In genomic region chr1:29360768-29361167, GRCh38 we compare ENCODE assay signal across 23 cellular contexts.
A peak's percentile ranks its signal among the peaks of the same experiment; 100 is the strongest.
DNase-seq lines count a peak whose midpoint lies in the region; ATAC-seq and TF ChIP-seq lines count a peak whose summit lies in the region.
"Had no signal": no experiment of that assay in that cellular context is flagged by ENCODE, and none has a peak within 500 bp of the region (broad histone marks: within the 10 kb centered on the region; RNA-seq: fewer than 3 reads in every experiment).

No MANE protein-coding gene starts in this region.

- H3K18ac ChIP-seq in H9 (ENCODE audit: insufficient read length, low read depth, low read length) (no peak overlapping the region), IMR-90 (ENCODE audit: low read depth, low read length) (no peak overlapping the region)

- H2BK12ac ChIP-seq in H9 (ENCODE audit: insufficient read length, low read depth, low read length), result no peak overlapping the region

- no peak overlapping the region for H3K4ac ChIP-seq in H9 (ENCODE audit: low read depth, low read length)
- no peak overlapping the region for H3K4ac ChIP-seq in IMR-90 (ENCODE audit: low read depth, low read length)

- H3K36me3 ChIP-seq in IMR-90 (ENCODE audit: control insufficient read depth, insufficient read depth, low read length), result no peaks in the 10 kb centered on the region
- no peaks in the 10 kb centered on the region for H3K36me3 ChIP-seq in endodermal cell (ENCODE audit: control insufficient read depth, insufficient read depth, low read length)
- no peaks in the 10 kb centered on the region for H3K36me3 ChIP-seq in gastrocnemius medialis
- H3K36me3 ChIP-seq: BE2C; BLaER1 treated with 17β-estradiol and CSF1 and Interleukin-3, amounts not matched to agents 10 nM and 100 nM had no signal

- H3K27ac Mint-ChIP-seq in H9, result peak overlapping the region in 1 of 3 experiments; percentile 16; a peak in 1 of 7 replicates
- no peak overlapping the region for H3K27ac Mint-ChIP-seq in endodermal cell
- H3K27ac Mint-ChIP-seq in type B pancreatic cell, result peak overlapping the region; percentile 7
- H3K27ac Mint-ChIP-seq: CD4-positive, alpha-beta memory T cell; HFFc6 had no signal

- H4K8ac ChIP-seq in H9 (replicated peaks; ENCODE audit: insufficient read length, low read depth, low read length) (no peak overlapping the region), IMR-90 (ENCODE audit: low read depth in 2 of 2, low read length in 2 of 2) (no peak overlapping the region)

- H4K5ac ChIP-seq in H9 (ENCODE audit: insufficient read length, low read depth, low read length) (no peak overlapping the region), IMR-90 (ENCODE audit: low read depth, low read length) (no peak overlapping the region)

- TF ChIP-seq POLR2A in IMR-90 (IDR thresholded peaks at IDR 0.05; ENCODE audit: low read depth, low read length) (no peak), gastrocnemius medialis (IDR thresholded peaks at IDR 0.05) (no peak)

- no peaks in the 10 kb centered on the region for H3K36me3 Mint-ChIP-seq in H9 (ENCODE audit: insufficient read depth in 1 of 3, low read depth in 3 of 3)
- H3K36me3 Mint-ChIP-seq in endodermal cell (ENCODE audit: low read depth), result no peaks in the 10 kb centered on the region
- H3K36me3 Mint-ChIP-seq in type B pancreatic cell, result no peaks in the 10 kb centered on the region
- H3K36me3 Mint-ChIP-seq: CD4-positive, alpha-beta memory T cell had no signal

- H3T11ph ChIP-seq in H9 (ENCODE audit: low read length), result no peak overlapping the region

- peaks cover 35 to 36% of the 10 kb centered on the region in 2 experiments for H3K4me1 Mint-ChIP-seq in H9
- H3K4me1 Mint-ChIP-seq in endodermal cell, result peaks cover 9% of the 10 kb centered on the region
- H3K4me1 Mint-ChIP-seq in type B pancreatic cell (ENCODE audit: unreplicated experiment), result peaks cover 15% of the 10 kb centered on the region
- H3K4me1 Mint-ChIP-seq: CD4-positive, alpha-beta memory T cell had no signal

- ATAC-seq in IMR-90 (ENCODE audit: low read depth) (no peak), gastrocnemius medialis (no peak)
- ATAC-seq: A549, HCT116 had no signal

- H3K9me3 ChIP-seq in H9 (ENCODE audit: control insufficient read depth, low read depth, low read length), result no peaks in the 10 kb centered on the region
- H3K9me3 ChIP-seq in IMR-90 (ENCODE audit: control insufficient read depth, insufficient read depth, low read length), result no peaks in the 10 kb centered on the region
- H3K9me3 ChIP-seq in endodermal cell (ENCODE audit: control insufficient read depth, low read length), result no peaks in the 10 kb centered on the region
- H3K9me3 ChIP-seq in gastrocnemius medialis, result no peaks in the 10 kb centered on the region
- H3K9me3 ChIP-seq: A549; BE2C; BLaER1 treated with 17β-estradiol and CSF1 and Interleukin-3, amounts not matched to agents 10 nM and 100 nM had no signal

- TF ChIP-seq CTCF in H9 (conservative IDR thresholded peaks at IDR 0.05) (no peak), IMR-90 (conservative IDR thresholded peaks at IDR 0.05; ENCODE audit: low read depth, low read length) (no peak), endodermal cell (conservative IDR thresholded peaks at IDR 0.05) (no peak), type B pancreatic cell (conservative IDR thresholded peaks at IDR 0.05) (no peak), gastrocnemius medialis (IDR thresholded peaks at IDR 0.05 in 4 of 5, conservative IDR thresholded peaks at IDR 0.05 in 1 of 5) (no peak)

- CTCF ChIA-PET in IMR-90 (lab: Yijun Ruan, JAX), result no interaction called here

- H3K4me1 ChIP-seq in H9 (ENCODE audit: insufficient read depth, low read length) (no peaks in the 10 kb centered on the region), IMR-90 (ENCODE audit: control insufficient read depth, insufficient read depth, low read length) (no peaks in the 10 kb centered on the region), endodermal cell (ENCODE audit: control insufficient read depth, insufficient read depth, low read length) (no peaks in the 10 kb centered on the region), gastrocnemius medialis (peaks cover 0 to 6% of the 10 kb centered on the region in 2 donors)
- H3K4me1 ChIP-seq: A549, BE2C had no signal

- no CpG with 5 or more reads among the region's 3 CpGs for WGBS in H9 (ENCODE audit: extremely low coverage, insufficient read length, low lambda C conversion rate)
- WGBS in IMR-90 (ENCODE audit: extremely low coverage in 2 of 2, insufficient read length in 1 of 2), 2 experiments, result 38% methylated on average over 1 of the region's 3 CpGs; no CpG with 5 or more reads in 1 of the 2 experiments
- 92 to 94% methylated on average over 2 to 3 of the region's 3 CpGs for WGBS in endodermal cell (ENCODE audit: insufficient coverage in 1 of 2, insufficient read length in 1 of 2), 2 experiments

- H3K9me3 Mint-ChIP-seq in H9 (no peaks in the 10 kb centered on the region), endodermal cell (no peaks in the 10 kb centered on the region), type B pancreatic cell (no peaks in the 10 kb centered on the region)
- H3K9me3 Mint-ChIP-seq: CD4-positive, alpha-beta memory T cell; HFFc6 had no signal

- in situ Hi-C loops in IMR-90 (cut with MboI; ENCODE audit: low sequenced_read_pairs) (no loop called here), gastrocnemius medialis (cut with MboI; ENCODE audit: low sequenced_read_pairs in 4 of 4) (no loop called here)

- H3K56ac ChIP-seq in H9 (ENCODE audit: insufficient read length, low read depth, low read length), result no peak overlapping the region
- no peak overlapping the region for H3K56ac ChIP-seq in IMR-90 (ENCODE audit: extremely low read depth, insufficient read depth, low read length)

- no peak overlapping the region for H2AK9ac ChIP-seq in IMR-90 (replicated peaks; ENCODE audit: low read depth, low read length, poor library complexity)

- H2BK20ac ChIP-seq in H9 (ENCODE audit: low read depth, low read length, poor library complexity, severe bottlenecking) (no peak overlapping the region), IMR-90 (ENCODE audit: low read depth, low read length) (no peak overlapping the region)

- H3K14ac ChIP-seq in H9 (ENCODE audit: insufficient read depth, low read length), result no peak overlapping the region
- no peak overlapping the region for H3K14ac ChIP-seq in IMR-90 (replicated peaks; ENCODE audit: low read depth, low read length)

- H3K9me1 ChIP-seq in IMR-90 (ENCODE audit: insufficient read depth, low read length), result no peaks in the 10 kb centered on the region

- DNase-seq in H9 (peak; percentile 8), IMR-90 (no peak), endodermal cell (peak; percentile 25), type B pancreatic cell (ENCODE audit: extremely low spot score, unreplicated experiment) (no peak), amygdala (lab: John Stamatoyannopoulos, UW) (no peak), gastrocnemius medialis (no peak)
- no peak for DNase-seq in activated CD4-positive, alpha-beta T cell treated with anti-CD3 and anti-CD28 coated beads for 1 hour
- DNase-seq: 8988T; ACHN; AML-193; BE2C; Calu3; CD4-positive, alpha-beta memory T cell; COR-L47; DMS53; DMS79 treated with DMSO at 0.1 percent for 48 hours; GF-D8; GOT3; H7; HFFc6 had no signal

- peaks cover 3% of the 10 kb centered on the region for H3K23me2 ChIP-seq in H9 (ENCODE audit: insufficient read length, low read depth, low read length, poor library complexity, severe bottlenecking)

- H3K4me3 Mint-ChIP-seq in H9 (no peak overlapping the region), endodermal cell (no peak overlapping the region), type B pancreatic cell (no peak overlapping the region)
- H3K4me3 Mint-ChIP-seq: CD4-positive, alpha-beta memory T cell; HFFc6 had no signal

- H2BK120ac ChIP-seq in H9 (ENCODE audit: low read depth, low read length, poor library complexity, severe bottlenecking) (no peak overlapping the region), IMR-90 (ENCODE audit: low read depth, low read length) (no peak overlapping the region)

- no peak overlapping the region for H2AFZ ChIP-seq in H9 (ENCODE audit: low read length)
- no peak overlapping the region for H2AFZ ChIP-seq in IMR-90 (replicated peaks; ENCODE audit: low read length, poor library complexity)

- no peaks in the 10 kb centered on the region for H3K79me1 ChIP-seq in H9 (ENCODE audit: insufficient read depth, low read depth, low read length, poor library complexity, severe bottlenecking)
- H3K79me1 ChIP-seq in IMR-90 (ENCODE audit: low read depth in 1 of 2, low read length in 2 of 2), result no peaks in the 10 kb centered on the region

- H3K23ac ChIP-seq in H9 (ENCODE audit: insufficient read length, low read depth, low read length) (no peak overlapping the region), IMR-90 (ENCODE audit: low read depth, low read length) (no peak overlapping the region)

- H3K27me3 Mint-ChIP-seq in H9 (ENCODE audit: low read depth) (peaks cover 4% of the 10 kb centered on the region), endodermal cell (ENCODE audit: insufficient read depth) (peaks cover 11% of the 10 kb centered on the region), type B pancreatic cell (peaks cover 13% of the 10 kb centered on the region)

- H2BK15ac ChIP-seq in H9 (ENCODE audit: low read depth, low read length), result no peak overlapping the region
- no peak overlapping the region for H2BK15ac ChIP-seq in IMR-90 (ENCODE audit: low read depth, low read length)

- dilution Hi-C loops in IMR-90 (cut with HindIII; ENCODE audit: low sequenced_read_pairs, unreplicated experiment), result no loop called here

- no peak overlapping the region for H3K9ac ChIP-seq in H9 (ENCODE audit: extremely low read depth, insufficient read length, low read length)
- no peak overlapping the region for H3K9ac ChIP-seq in IMR-90 (ENCODE audit: low read depth, low read length)
- no peak overlapping the region for H3K9ac ChIP-seq in endodermal cell (ENCODE audit: extremely low read depth, low read length, poor library complexity, severe bottlenecking)
- H3K9ac ChIP-seq: BLaER1 treated with 17β-estradiol and CSF1 and Interleukin-3, amounts not matched to agents 10 nM and 100 nM had no signal

- H3K4me2 ChIP-seq in H9 (ENCODE audit: insufficient read depth, insufficient read length, low read length) (no peak overlapping the region), IMR-90 (ENCODE audit: low read depth, low read length) (no peak overlapping the region)
- H3K4me2 ChIP-seq: A549; BLaER1 treated with 17β-estradiol and CSF1 and Interleukin-3, amounts not matched to agents 10 nM and 100 nM had no signal

- no peak for TF ChIP-seq RAD21 in IMR-90 (IDR thresholded peaks at IDR 0.05; ENCODE audit: low read length)

- H3K79me2 ChIP-seq in H9 (ENCODE audit: insufficient read depth, low read length), result no peaks in the 10 kb centered on the region

- H4K91ac ChIP-seq in H9 (ENCODE audit: insufficient read length, low read depth, low read length), result no peak overlapping the region
- no peak overlapping the region for H4K91ac ChIP-seq in IMR-90 (ENCODE audit: insufficient read depth, low read depth, low read length)

- no peaks in the 10 kb centered on the region for H3K27me3 ChIP-seq in H9 (ENCODE audit: insufficient read depth, low read length)
- peaks cover 16% of the 10 kb centered on the region for H3K27me3 ChIP-seq in IMR-90 (ENCODE audit: control insufficient read depth, insufficient read depth, low read length)
- H3K27me3 ChIP-seq in endodermal cell (ENCODE audit: control insufficient read depth, insufficient read depth, low read length, poor library complexity, severe bottlenecking), result peaks cover 7% of the 10 kb centered on the region
- peaks cover 0 to 8% (median 0%) of the 10 kb centered on the region in 3 donors for H3K27me3 ChIP-seq in gastrocnemius medialis
- H3K27me3 ChIP-seq: BE2C; BLaER1 treated with 17β-estradiol and CSF1 and Interleukin-3, amounts not matched to agents 10 nM and 100 nM had no signal

- no peak overlapping the region for H2BK5ac ChIP-seq in H9 (ENCODE audit: insufficient read length, low read length)
- no peak overlapping the region for H2BK5ac ChIP-seq in IMR-90 (ENCODE audit: low read depth, low read length, poor library complexity, severe bottlenecking)

- H2AK5ac ChIP-seq in H9 (ENCODE audit: insufficient read length, low read length) (no peak overlapping the region), IMR-90 (ENCODE audit: low read depth, low read length) (no peak overlapping the region)

- POLR2A ChIA-PET in IMR-90 (lab: Charles Lee; ENCODE audit: unreplicated experiment), result no interaction called here

- intact Hi-C loops in IMR-90 (cut with micrococcal nuclease) (no loop called here), gastrocnemius medialis (cut with DNase I; ENCODE audit: low total_unique reads) (no loop called here)

- H3K27ac ChIP-seq in H9 (ENCODE audit: insufficient read length, low read depth, low read length) (no peak overlapping the region), IMR-90 (ENCODE audit: insufficient read depth, low read length) (no peak overlapping the region), endodermal cell (ENCODE audit: low read depth, low read length) (no peak overlapping the region), gastrocnemius medialis (no peak overlapping the region)
- H3K27ac ChIP-seq: A549; BLaER1 treated with 17β-estradiol and CSF1 and Interleukin-3, amounts not matched to agents 10 nM and 100 nM had no signal

- H4K20me1 ChIP-seq in H9 (ENCODE audit: control insufficient read depth, insufficient read depth, insufficient read length), result no peaks in the 10 kb centered on the region
- H4K20me1 ChIP-seq in IMR-90 (ENCODE audit: insufficient read depth, low read length), result no peaks in the 10 kb centered on the region
- H4K20me1 ChIP-seq: BLaER1 treated with 17β-estradiol and CSF1 and Interleukin-3, amounts not matched to agents 10 nM and 100 nM had no signal

- BruUV-seq in IMR-90 (replicated peaks; lab: Mats Ljungman, UMichigan), result no TSS peak

- H3K4me3 ChIP-seq in IMR-90 (ENCODE audit: insufficient read depth, low read depth, low read length) (no peak overlapping the region), endodermal cell (ENCODE audit: low read length) (no peak overlapping the region), gastrocnemius medialis (no peak overlapping the region)
- H3K4me3 ChIP-seq: A549; BLaER1 treated with 17β-estradiol and CSF1 and Interleukin-3, amounts not matched to agents 10 nM and 100 nM had no signal

Comparison
In these comparisons a context has a peak if more than half of its experiments do, and no peak if none do; other contexts are left out.
1. DNase-seq: peak in H9 (single experiment) and endodermal cell (single experiment); none in IMR-90 (single experiment), type B pancreatic cell (single experiment), amygdala (0 of 56), activated CD4-positive, alpha-beta T cell treated with anti-CD3 and anti-CD28 coated beads for 1 hour (single experiment) and gastrocnemius medialis (0 of 2).